ENCODE assay signal across 22 cellular contexts in the genomic region with DNA sequence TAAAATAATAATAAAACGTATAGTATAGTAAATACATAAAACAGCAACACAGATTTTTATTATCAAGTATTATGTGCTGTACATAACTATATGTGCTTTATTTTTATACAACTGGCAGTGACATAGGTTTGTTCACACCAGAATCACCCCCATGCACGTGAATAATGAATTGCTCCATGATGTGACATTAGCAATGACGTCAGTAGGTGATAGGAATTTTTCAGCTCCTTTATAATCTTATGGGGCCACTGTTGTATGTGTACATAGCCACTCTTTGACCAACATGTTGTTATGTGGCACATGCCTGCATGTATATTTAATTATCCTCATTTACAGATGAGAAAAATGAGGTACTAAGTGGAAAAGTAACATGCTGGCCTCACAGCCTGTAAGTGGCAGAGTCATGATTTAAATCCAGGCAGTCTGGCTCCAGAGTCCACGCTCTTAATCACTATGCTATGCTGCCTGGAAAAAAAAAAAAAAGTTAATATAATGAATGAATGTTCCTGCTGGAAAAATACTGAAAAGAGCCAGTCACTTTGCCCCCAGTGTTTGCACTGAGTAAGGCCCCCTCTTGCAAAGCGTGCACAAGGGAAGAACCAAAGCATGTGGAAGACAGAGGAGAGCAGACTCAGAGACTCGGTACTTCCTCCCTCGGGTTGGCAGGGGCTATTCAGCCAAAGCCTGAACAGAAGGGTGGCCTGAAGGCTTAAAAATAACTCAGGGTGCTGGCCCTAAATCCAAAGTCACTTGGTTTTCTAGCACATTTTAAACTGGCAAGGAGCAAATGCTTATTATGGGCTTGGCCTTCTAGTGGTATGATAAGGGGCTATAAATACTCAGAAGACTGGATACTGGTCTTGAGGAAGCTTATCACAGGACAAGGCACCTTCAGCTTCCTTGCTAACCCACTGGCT.
DNase-seq lines count a peak whose midpoint lies in the region; ATAC-seq and TF ChIP-seq lines count a peak whose summit lies in the region.
"Had no signal": no experiment of that assay in that cellular context is flagged by ENCODE, and none has a peak within 500 bp of the region (broad histone marks: within the 10 kb centered on the region; RNA-seq: fewer than 3 reads in every experiment).

No MANE protein-coding gene starts in this region.

- no peak overlapping the region for H3K27ac Mint-ChIP-seq in Caco-2 (ENCODE audit: unreplicated experiment)
- H3K27ac Mint-ChIP-seq: activated CD4-positive, alpha-beta memory T cell treated with anti-CD3 and anti-CD28 coated beads, Interleukin-2, amount 10 ng/mL, durations not matched to agents 7 days and 5 days; activated naive CD4-positive, alpha-beta T cell treated with anti-CD3 and anti-CD28 coated beads for 36 hours; activated T-cell treated with anti-CD3 and anti-CD28 coated beads, Interleukin-2, amount 50 U/mL, for 24 hours; endodermal cell; T-helper 1 cell treated with Interleukin-12 subunit alpha and Interleukin-12 subunit beta and Interleukin-4 antibody, amounts not matched to agents 30 μg/mL and 1 μg/mL, for 36 hours had no signal

- no peaks in the 10 kb centered on the region for H3K27me3 Mint-ChIP-seq in Caco-2 (ENCODE audit: insufficient read depth, unreplicated experiment)
- H3K27me3 Mint-ChIP-seq: activated T-cell treated with anti-CD3 and anti-CD28 coated beads, Interleukin-2, amount 50 U/mL, for 24 hours had no signal

- H3K27me3 ChIP-seq in muscle layer of duodenum (ENCODE audit: low read depth, low read length) (no peaks in the 10 kb centered on the region), thoracic aorta (replicated peaks; ENCODE audit: insufficient read depth) (no peaks in the 10 kb centered on the region), Caco-2 (replicated peaks; ENCODE audit: control insufficient read depth, insufficient read depth, low read length) (no peaks in the 10 kb centered on the region)
- H3K27me3 ChIP-seq: BE2C had no signal

- intact Hi-C loops in left cardiac atrium (cut with DNase I): no loop called here
- intact Hi-C loops in Caco-2 (cut with micrococcal nuclease; ENCODE audit: unreplicated experiment): no loop called here

- BruUV-seq in Caco-2 (replicated peaks; lab: Mats Ljungman, UMichigan): no TSS peak

- no peak overlapping the region for H3K4me3 ChIP-seq in muscle layer of duodenum (ENCODE audit: low read depth in 1 of 2, low read length in 2 of 2)
- peak overlapping the region; percentile 41 for H3K4me3 ChIP-seq in thoracic aorta
- H3K4me3 ChIP-seq in Caco-2 (ENCODE audit: low read depth, low read length): no peak overlapping the region

- CTCF ChIA-PET in Caco-2 (lab: Charles Lee): no interaction called here

- TF ChIP-seq CTCF in thoracic aorta (IDR thresholded peaks at IDR 0.05) (peak; percentile 21), Caco-2 (IDR thresholded peaks at IDR 0.05; ENCODE audit: insufficient read depth in 1 of 2, low read depth in 1 of 2, low read length in 1 of 2, severe bottlenecking in 1 of 2, unreplicated experiment in 1 of 2) (no peak)

- no peaks in the 10 kb centered on the region for H3K9me3 Mint-ChIP-seq in Caco-2 (ENCODE audit: unreplicated experiment)
- H3K9me3 Mint-ChIP-seq: activated CD4-positive, alpha-beta memory T cell treated with anti-CD3 and anti-CD28 coated beads, Interleukin-2, amount 10 ng/mL, durations not matched to agents 7 days and 5 days; activated naive CD4-positive, alpha-beta T cell treated with anti-CD3 and anti-CD28 coated beads for 36 hours; activated T-cell treated with anti-CD3 and anti-CD28 coated beads, Interleukin-2, amount 50 U/mL, for 24 hours; endodermal cell; T-helper 1 cell treated with Interleukin-12 subunit alpha and Interleukin-12 subunit beta and Interleukin-4 antibody, amounts not matched to agents 30 μg/mL and 1 μg/mL, for 36 hours had no signal

- no peak overlapping the region for H3K4me3 Mint-ChIP-seq in Caco-2 (ENCODE audit: unreplicated experiment)
- H3K4me3 Mint-ChIP-seq: activated CD4-positive, alpha-beta memory T cell treated with anti-CD3 and anti-CD28 coated beads, Interleukin-2, amount 10 ng/mL, durations not matched to agents 7 days and 5 days; activated naive CD4-positive, alpha-beta T cell treated with anti-CD3 and anti-CD28 coated beads for 36 hours; activated T-cell treated with anti-CD3 and anti-CD28 coated beads, Interleukin-2, amount 50 U/mL, for 24 hours; endodermal cell; T-helper 1 cell treated with Interleukin-12 subunit alpha and Interleukin-12 subunit beta and Interleukin-4 antibody, amounts not matched to agents 30 μg/mL and 1 μg/mL, for 36 hours had no signal

- H3K36me3 ChIP-seq in muscle layer of duodenum (ENCODE audit: control insufficient read depth in 1 of 2, insufficient read depth in 2 of 2, low read length in 2 of 2) (no peaks in the 10 kb centered on the region), thoracic aorta (no peaks in the 10 kb centered on the region), Caco-2 (ENCODE audit: control insufficient read depth, insufficient read depth, low read length) (no peaks in the 10 kb centered on the region)
- H3K36me3 ChIP-seq: BE2C had no signal

- POLR2A ChIA-PET in Caco-2 (lab: Charles Lee): no interaction called here

- H3K36me3 Mint-ChIP-seq in Caco-2 (ENCODE audit: insufficient read depth, unreplicated experiment): no peaks in the 10 kb centered on the region

- H3K4me1 Mint-ChIP-seq in Caco-2 (ENCODE audit: low read depth, unreplicated experiment): no peaks in the 10 kb centered on the region
- H3K4me1 Mint-ChIP-seq: activated CD4-positive, alpha-beta memory T cell treated with anti-CD3 and anti-CD28 coated beads, Interleukin-2, amount 10 ng/mL, durations not matched to agents 7 days and 5 days; endodermal cell had no signal

- peak; percentile 28 for DNase-seq in amniotic epithelial cell (ENCODE audit: low read depth)
- DNase-seq in left cardiac atrium: no peak
- no peak for DNase-seq in thoracic aorta (ENCODE audit: low spot score)
- DNase-seq in Caco-2: no peak
- DNase-seq in activated CD4-positive, alpha-beta T cell treated with anti-CD3 and anti-CD28 coated beads for 1 hour: no peak
- DNase-seq in activated CD4-positive, alpha-beta T cell treated with anti-CD3 and anti-CD28 coated beads, Interleukin-2, amount 50 U/mL, for 48 hours: no peak
- DNase-seq in DMS79 treated with DMSO at 0.1 percent for 48 hours (lab: John Stamatoyannopoulos, UW): no peak
- DNase-seq: activated CD4-positive, alpha-beta memory T cell treated with anti-CD3 and anti-CD28 coated beads, Interleukin-2, amount 10 ng/mL, durations not matched to agents 7 days and 5 days; activated naive CD4-positive, alpha-beta T cell treated with anti-CD3 and anti-CD28 coated beads for 36 hours; activated T-cell treated with anti-CD3 and anti-CD28 coated beads, Interleukin-2, amount 50 U/mL, for 24 hours; BE2C; DMS 273 treated with DMSO at 0.1 percent for 48 hours; endodermal cell; GDM1; islet precursor cell; NCI-H1436; occipital lobe; stimulated activated CD4-positive, alpha-beta T cell treated with anti-CD3 and anti-CD28 coated beads, Interleukin-2, amount 100 ng/mL, for 24 hours; stimulated activated naive CD8-positive, alpha-beta T cell treated with anti-CD3 and anti-CD28 coated beads, Interleukin-15, Interleukin-2, amounts not matched to agents 100 U/mL and 50 U/mL, for 24 hours had no signal

- peak; percentile 68 to 80 for ATAC-seq in left cardiac atrium
- ATAC-seq in thoracic aorta (ENCODE audit: insufficient number of reproducible peaks, low FRiP score, low read depth): peak; percentile 68
- ATAC-seq: sciatic nerve; stimulated activated naive CD8-positive, alpha-beta T cell treated with anti-CD3 and anti-CD28 coated beads, Interleukin-15, Interleukin-2, amounts not matched to agents 100 U/mL and 50 U/mL, for 24 hours had no signal

- H3K9me3 ChIP-seq in muscle layer of duodenum (ENCODE audit: control insufficient read depth in 1 of 2, low read length in 2 of 2): no peaks in the 10 kb centered on the region
- no peaks in the 10 kb centered on the region for H3K9me3 ChIP-seq in thoracic aorta
- no peaks in the 10 kb centered on the region for H3K9me3 ChIP-seq in Caco-2
- H3K9me3 ChIP-seq: BE2C had no signal

- peak overlapping the region; percentile 16 for H3K27ac ChIP-seq in muscle layer of duodenum (ENCODE audit: low read length)
- peak overlapping the region; percentile 64 to 90 for H3K27ac ChIP-seq in thoracic aorta

- H3K4me1 ChIP-seq in muscle layer of duodenum (ENCODE audit: control insufficient read depth in 1 of 2, insufficient read depth in 2 of 2, low read length in 2 of 2) (peaks cover 6 to 12% of the 10 kb centered on the region in 2 donors), thoracic aorta (ENCODE audit: control insufficient read depth in 1 of 2, low read depth in 2 of 2) (peaks cover 42 to 58% of the 10 kb centered on the region in 2 donors), Caco-2 (peaks cover 4% of the 10 kb centered on the region; the same call in 1 of the 2 replicates)
- H3K4me1 ChIP-seq: BE2C had no signal
